Comparison of ENCODE assay signal across 1 cellular context in genomic region chr19:49440439-49441209, GRCh38.
A peak's percentile ranks its signal among the peaks of the same experiment; 100 is the strongest.
TF ChIP-seq lines count a peak whose summit lies in the region.

No MANE protein-coding gene starts in this region.

TF ChIP-seq in HEK293, 187 proteins besides CTCF, POLR2A, EP300 and RAD21 (continued from another document):
- TF ChIP-seq ZBTB26 (tag by site-specific recombination; optimal IDR thresholded peaks at IDR 0.05), result no peak
- no peak for TF ChIP-seq ZNF404 (tag by site-specific recombination; IDR thresholded peaks at IDR 0.05)
- no peak for TF ChIP-seq ZBTB49 (tag by site-specific recombination; IDR thresholded peaks at IDR 0.05; ENCODE audit: low read depth)
- TF ChIP-seq ZBTB1 (tag by site-specific recombination; IDR thresholded peaks at IDR 0.05), result no peak
- no peak for TF ChIP-seq ZNF654 (tag by site-specific recombination; IDR thresholded peaks at IDR 0.05; ENCODE audit: low read depth)
- TF ChIP-seq YY1 (tag by site-specific recombination; IDR thresholded peaks at IDR 0.05), result no peak
- TF ChIP-seq ZNF350 (tag by site-specific recombination; IDR thresholded peaks at IDR 0.05), result no peak
- peak; percentile 38; the same call in 1 of the 2 replicates for TF ChIP-seq ZBTB20 (tag by site-specific recombination; IDR thresholded peaks at IDR 0.05)
- no peak for TF ChIP-seq MZF1 (tag by site-specific recombination; IDR thresholded peaks at IDR 0.05; ENCODE audit: borderline replicate concordance)
- TF ChIP-seq ZNF610 (tag by site-specific recombination; IDR thresholded peaks at IDR 0.05; ENCODE audit: borderline replicate concordance), result no peak
- no peak for TF ChIP-seq ZNF843 (tag by site-specific recombination; IDR thresholded peaks at IDR 0.05)
- TF ChIP-seq ZNF416 (tag by site-specific recombination; IDR thresholded peaks at IDR 0.05), result no peak
- TF ChIP-seq GLIS1 (tag by site-specific recombination; IDR thresholded peaks at IDR 0.05), result peak; percentile 25; the same call in 1 of the 2 replicates
- no peak for TF ChIP-seq SP3 (tag by site-specific recombination; IDR thresholded peaks at IDR 0.05)
- TF ChIP-seq PRDM1 (tag by site-specific recombination; IDR thresholded peaks at IDR 0.05), result 0 out of 2 replicates have a peak, but pooled peaks have one; percentile 24
- peak; percentile 61 for TF ChIP-seq ZBTB17 (tag by site-specific recombination; IDR thresholded peaks at IDR 0.05)
- no peak for TF ChIP-seq ZNF16 (tag by site-specific recombination; IDR thresholded peaks at IDR 0.05; ENCODE audit: low read depth)
- no peak for TF ChIP-seq GFI1B (tag by site-specific recombination; IDR thresholded peaks at IDR 0.05)
- no peak for TF ChIP-seq ZNF514 (tag by site-specific recombination; IDR thresholded peaks at IDR 0.05)
- peak; percentile 45 for TF ChIP-seq PATZ1 (tag by site-specific recombination; IDR thresholded peaks at IDR 0.05)
- no peak for TF ChIP-seq ZNF10 (tag by site-specific recombination; IDR thresholded peaks at IDR 0.05)
- TF ChIP-seq ZNF768 (tag by site-specific recombination; IDR thresholded peaks at IDR 0.05), result 0 out of 2 replicates have a peak, but pooled peaks have one; percentile 22
- no peak for TF ChIP-seq ZNF274 (IDR thresholded peaks at IDR 0.05; ENCODE audit: low read length)
- no peak for TF ChIP-seq ZNF274 (tag by site-specific recombination; IDR thresholded peaks at IDR 0.05; ENCODE audit: borderline replicate concordance)
- no peak for TF ChIP-seq ZFP37 (tag by site-specific recombination; IDR thresholded peaks at IDR 0.05)
- TF ChIP-seq PRDM10 (tag by site-specific recombination; IDR thresholded peaks at IDR 0.05), result 0 out of 2 replicates have a peak, but pooled peaks have one; percentile 26
- TF ChIP-seq BCL11A (tag by site-specific recombination; IDR thresholded peaks at IDR 0.05; ENCODE audit: low read depth), result no peak
- TF ChIP-seq ZNF513 (tag by site-specific recombination; IDR thresholded peaks at IDR 0.05), result no peak
- 0 out of 2 replicates have a peak, but pooled peaks have one; percentile 10 for TF ChIP-seq SP7 (tag by site-specific recombination; IDR thresholded peaks at IDR 0.05)
- TF ChIP-seq ZFP69B (tag by site-specific recombination; IDR thresholded peaks at IDR 0.05), result no peak
- TF ChIP-seq ZNF692 (tag by site-specific recombination; IDR thresholded peaks at IDR 0.05), result no peak
